In the genomic region with DNA sequence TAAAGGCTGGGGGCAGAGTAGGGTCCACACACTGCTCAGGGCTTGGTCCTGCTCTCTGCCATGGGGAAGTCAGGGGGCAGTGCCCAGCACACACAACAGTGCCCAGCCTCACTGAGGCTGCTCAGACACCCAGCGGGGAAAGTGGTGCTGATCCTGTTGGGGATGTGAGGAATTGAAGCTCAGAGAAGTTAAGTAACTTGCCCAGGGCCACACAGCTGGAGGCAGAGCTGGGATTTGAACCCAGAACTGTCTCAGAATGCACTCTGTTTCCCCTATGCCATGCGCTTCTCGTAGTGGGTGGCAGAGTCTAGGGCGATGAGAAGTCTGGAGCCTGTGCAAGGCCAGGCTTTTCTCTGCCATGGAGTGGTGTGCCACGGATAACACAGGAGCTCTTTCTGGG, we compare ENCODE assay signal across 29 cellular contexts. TPM values are rescaled to one million over a fixed set of nuclear protein-coding genes. Genes with fewer than 3 reads are reported as not detected.
"Had no signal": no experiment of that assay in that cellular context is flagged by ENCODE, and none has a peak within 500 bp of the region (broad histone marks: within the 10 kb centered on the region; RNA-seq: fewer than 3 reads in every experiment).

No MANE protein-coding gene starts in this region.

- H3K27ac Mint-ChIP-seq: activated CD4-positive, alpha-beta T cell treated with anti-CD3 and anti-CD28 coated beads, Interleukin-2, amount 10 ng/mL, durations not matched to agents 24 days and 14 days; activated naive CD4-positive, alpha-beta T cell treated with anti-CD3 and anti-CD28 coated beads, Interleukin-2, amount 10 ng/mL, durations not matched to agents 7 days and 5 days; activated naive CD8-positive, alpha-beta T cell; activated naive CD8-positive, alpha-beta T cell treated with anti-CD3 and anti-CD28 coated beads, Interleukin-2, amount 50 U/mL, for 24 hours; activated T-helper 1 cell treated with anti-CD3 and anti-CD28 coated beads, Interleukin-12 subunit alpha, Interleukin-12 subunit beta, Interleukin-2, Interleukin-4 antibody, amounts not matched to agents 30 ng/mL and 10 ng/mL and 1 ng/mL, durations not matched to agents 14 hours and 24 hours and 36 hours; T-helper 1 cell treated with Interleukin-12 subunit alpha and Interleukin-12 subunit beta and Interleukin-4 antibody, amounts not matched to agents 30 μg/mL and 1 μg/mL, for 36 hours; T-helper 2 cell treated with Interferon-gamma antibody and Interleukin-4, amounts not matched to agents 5 μg/mL and 100 μg/mL, for 36 hours had no signal

- H3K4me3 ChIP-seq: Peyer's patch, SJSA1 had no signal

- H3K36me3 ChIP-seq: Peyer's patch, SJSA1 had no signal

- H3K9me3 ChIP-seq: Peyer's patch, SJSA1, SK-N-SH had no signal

- H3K9me3 Mint-ChIP-seq: activated CD4-positive, alpha-beta T cell treated with anti-CD3 and anti-CD28 coated beads, Interleukin-2, amount 10 ng/mL, durations not matched to agents 24 days and 14 days; activated naive CD4-positive, alpha-beta T cell treated with anti-CD3 and anti-CD28 coated beads, Interleukin-2, amount 10 ng/mL, durations not matched to agents 7 days and 5 days; activated naive CD8-positive, alpha-beta T cell treated with anti-CD3 and anti-CD28 coated beads, Interleukin-2, amount 50 U/mL, for 24 hours; activated T-cell treated with anti-CD3 and anti-CD28 coated beads, Interleukin-2, amount 50 U/mL, for 4 hours; activated T-helper 1 cell treated with anti-CD3 and anti-CD28 coated beads, Interleukin-12 subunit alpha, Interleukin-12 subunit beta, Interleukin-2, Interleukin-4 antibody, amounts not matched to agents 30 ng/mL and 10 ng/mL and 1 ng/mL, durations not matched to agents 14 hours and 24 hours and 36 hours; brain; T-helper 1 cell treated with Interleukin-12 subunit alpha and Interleukin-12 subunit beta and Interleukin-4 antibody, amounts not matched to agents 30 μg/mL and 1 μg/mL, for 36 hours; T-helper 2 cell treated with Interferon-gamma antibody and Interleukin-4, amounts not matched to agents 5 μg/mL and 100 μg/mL, for 36 hours had no signal

- H3K9ac ChIP-seq: SK-N-SH had no signal

- ATAC-seq: activated T-cell treated with anti-CD3 and anti-CD28 coated beads, Interleukin-2, amount 50 U/mL, for 4 hours had no signal

- H3K27ac ChIP-seq: Peyer's patch, SJSA1 had no signal

- H3K4me3 Mint-ChIP-seq: activated CD4-positive, alpha-beta T cell treated with anti-CD3 and anti-CD28 coated beads, Interleukin-2, amount 10 ng/mL, durations not matched to agents 24 days and 14 days; activated naive CD4-positive, alpha-beta T cell treated with anti-CD3 and anti-CD28 coated beads, Interleukin-2, amount 10 ng/mL, durations not matched to agents 7 days and 5 days; activated naive CD8-positive, alpha-beta T cell; activated naive CD8-positive, alpha-beta T cell treated with anti-CD3 and anti-CD28 coated beads, Interleukin-2, amount 50 U/mL, for 24 hours; activated T-cell treated with anti-CD3 and anti-CD28 coated beads, Interleukin-2, amount 50 U/mL, for 4 hours; activated T-helper 1 cell treated with anti-CD3 and anti-CD28 coated beads, Interleukin-12 subunit alpha, Interleukin-12 subunit beta, Interleukin-2, Interleukin-4 antibody, amounts not matched to agents 30 ng/mL and 10 ng/mL and 1 ng/mL, durations not matched to agents 14 hours and 24 hours and 36 hours; brain; T-helper 1 cell treated with Interleukin-12 subunit alpha and Interleukin-12 subunit beta and Interleukin-4 antibody, amounts not matched to agents 30 μg/mL and 1 μg/mL, for 36 hours; T-helper 2 cell treated with Interferon-gamma antibody and Interleukin-4, amounts not matched to agents 5 μg/mL and 100 μg/mL, for 36 hours had no signal

- H3K36me3 Mint-ChIP-seq: activated naive CD8-positive, alpha-beta T cell; brain had no signal

- H3K27me3 Mint-ChIP-seq: activated CD4-positive, alpha-beta T cell treated with anti-CD3 and anti-CD28 coated beads, Interleukin-2, amount 10 ng/mL, durations not matched to agents 24 days and 14 days; activated naive CD8-positive, alpha-beta T cell; activated naive CD8-positive, alpha-beta T cell treated with anti-CD3 and anti-CD28 coated beads, Interleukin-2, amount 50 U/mL, for 24 hours; brain had no signal

- H3K4me2 ChIP-seq: SK-N-SH had no signal

- H3K4me1 ChIP-seq: SJSA1 had no signal

- DNase-seq: activated CD4-positive, alpha-beta T cell treated with anti-CD3 and anti-CD28 coated beads, Interleukin-2, amount 10 ng/mL, durations not matched to agents 24 days and 14 days; activated CD4-positive, alpha-beta T cell treated with anti-CD3 and anti-CD28 coated beads, Interleukin-2, amount 50 U/mL, for 4 hours; activated CD8-positive, alpha-beta memory T cell treated with anti-CD3 and anti-CD28 coated beads, Interleukin-2, amount 50 U/mL, for 4 hours; activated effector memory CD4-positive, alpha-beta T cell treated with Interleukin-2 at 50 U/mL for 16 hours; activated naive CD4-positive, alpha-beta T cell treated with anti-CD3 and anti-CD28 coated beads, Interleukin-2, amount 10 ng/mL, durations not matched to agents 7 days and 5 days; activated T-cell treated with anti-CD3 and anti-CD28 coated beads for 4 hours; activated T-cell treated with anti-CD3 and anti-CD28 coated beads, Interleukin-2, amount 50 U/mL, for 4 hours; anterior cingulate cortex; caudate nucleus; MM.1S; MV-4-11; NCI-H1092; NCI-H1436 treated with DMSO at 0.1 percent for 48 hours; NCI-H1694 treated with DMSO at 0.1 percent for 48 hours; NCI-H2029; NCI-H345; NCI-H524 treated with DMSO at 0.1 percent for 48 hours; Peyer's patch; RPMI8226; SHP77 treated with DMSO at 0.1 percent for 48 hours; SK-N-SH had no signal

- H3K27me3 ChIP-seq: Peyer's patch had no signal

RNA-seq across cellular contexts. Expression of gene SDK2, which starts 59.3 kb away (rescaled TPM):
- total RNA-seq: LHCN-M2 had no signal
